18 cellular contexts compared by ENCODE assay signal in genomic region chr4:56861365-56861764, GRCh38. TPM values are rescaled to one million over a fixed set of nuclear protein-coding genes. Genes with fewer than 3 reads are reported as not detected.
DNase-seq lines count a peak whose midpoint lies in the region; ATAC-seq and TF ChIP-seq lines count a peak whose summit lies in the region.
"Had no signal": no experiment of that assay in that cellular context is flagged by ENCODE, and none has a peak within 500 bp of the region (broad histone marks: within the 10 kb centered on the region; RNA-seq: fewer than 3 reads in every experiment).

No MANE protein-coding gene starts in this region.

- H3K27me3 Mint-ChIP-seq in GM23338 (ENCODE audit: insufficient read depth, low read depth, poor library complexity), result no peaks in the 10 kb centered on the region
- H3K27me3 Mint-ChIP-seq: activated naive CD8-positive, alpha-beta T cell had no signal

- H3K9me2 ChIP-seq in GM23338 (ENCODE audit: insufficient read depth), result no peaks in the 10 kb centered on the region

- DNase-seq in EL, result peak; percentile 31
- DNase-seq in GM23338 (ENCODE audit: low spot score), result peak; percentile 68
- DNase-seq in RPMI8226, result peak; percentile 38
- DNase-seq in fibroblast of the aortic adventitia (ENCODE audit: low read depth), result peak; percentile 3
- DNase-seq in NCI-H82 treated with DMSO at 0.1 percent for 48 hours (lab: John Stamatoyannopoulos, UW; ENCODE audit: unreplicated experiment), result no peak
- DNase-seq in gastrocnemius medialis, result no peak
- DNase-seq: activated CD4-positive, alpha-beta T cell treated with anti-CD3 and anti-CD28 coated beads, Interleukin-2, amount 50 U/mL, for 1 hour; activated T-cell treated with anti-CD3 and anti-CD28 coated beads, Interleukin-2, amount 50 U/mL, for 4 hours; AML-193; KBM-7; midbrain; NCI-H1436; NCI-H2227 treated with DMSO at 0.1 percent for 48 hours; stimulated activated CD4-positive, alpha-beta T cell treated with anti-CD3 and anti-CD28 coated beads, Interleukin-4, amount 100 ng/mL, for 1 hour had no signal

- H3K27me3 ChIP-seq in GM23338 (ENCODE audit: insufficient read depth), result no peaks in the 10 kb centered on the region
- H3K27me3 ChIP-seq in gastrocnemius medialis, result no peaks in the 10 kb centered on the region

- H3K36me3 ChIP-seq in GM23338 (ENCODE audit: insufficient read depth) (no peaks in the 10 kb centered on the region), gastrocnemius medialis (no peaks in the 10 kb centered on the region)

- peak; percentile 95 for ATAC-seq in GM23338
- ATAC-seq in gastrocnemius medialis, result no peak
- no peak for ATAC-seq in HG02678 (IDR thresholded peaks at IDR 0.05; ENCODE audit: unreplicated experiment)
- ATAC-seq in HG03432 (IDR thresholded peaks at IDR 0.05; ENCODE audit: unreplicated experiment), result no peak
- ATAC-seq: activated T-cell treated with anti-CD3 and anti-CD28 coated beads, Interleukin-2, amount 50 U/mL, for 4 hours had no signal

- no peaks in the 10 kb centered on the region for H3K9me3 ChIP-seq in gastrocnemius medialis

- no peak overlapping the region for H3K27ac Mint-ChIP-seq in GM23338
- H3K27ac Mint-ChIP-seq: activated naive CD8-positive, alpha-beta T cell had no signal

- in situ Hi-C loops in gastrocnemius medialis (cut with MboI; ENCODE audit: low sequenced_read_pairs in 4 of 4), result no loop called here

- no peaks in the 10 kb centered on the region for H3F3A ChIP-seq in GM23338 (replicated peaks; ENCODE audit: low read depth)

- peaks cover 2% of the 10 kb centered on the region; the same call in 1 of the 3 replicates for H3K9me3 Mint-ChIP-seq in GM23338
- H3K9me3 Mint-ChIP-seq: activated T-cell treated with anti-CD3 and anti-CD28 coated beads, Interleukin-2, amount 50 U/mL, for 4 hours had no signal

- intact Hi-C loops in gastrocnemius medialis (cut with DNase I; ENCODE audit: low total_unique reads), result no loop called here

- no peaks in the 10 kb centered on the region for H3K79me2 ChIP-seq in GM23338 (replicated peaks; ENCODE audit: insufficient read depth)

- no peak overlapping the region for H3K4me2 ChIP-seq in GM23338

- H3K36me3 Mint-ChIP-seq in GM23338 (ENCODE audit: low read depth), result no peaks in the 10 kb centered on the region
- H3K36me3 Mint-ChIP-seq: activated naive CD8-positive, alpha-beta T cell had no signal

- no peaks in the 10 kb centered on the region for H4K20me1 ChIP-seq in GM23338 (replicated peaks; ENCODE audit: insufficient read depth)

- H3K4me3 Mint-ChIP-seq in GM23338, result no peak overlapping the region
- H3K4me3 Mint-ChIP-seq: activated naive CD8-positive, alpha-beta T cell; activated T-cell treated with anti-CD3 and anti-CD28 coated beads, Interleukin-2, amount 50 U/mL, for 4 hours had no signal

- TF ChIP-seq POLR2A in gastrocnemius medialis (IDR thresholded peaks at IDR 0.05), result no peak

- no peak overlapping the region for H3K4me3 ChIP-seq in GM23338
- H3K4me3 ChIP-seq in fibroblast of the aortic adventitia (ENCODE audit: low read depth, low read length), result no peak overlapping the region
- no peak overlapping the region for H3K4me3 ChIP-seq in gastrocnemius medialis
- H3K4me3 ChIP-seq: SK-N-MC had no signal

- TF ChIP-seq CTCF in GM23338 (conservative IDR thresholded peaks at IDR 0.05; ENCODE audit: low read depth in 2 of 2) (no peak), fibroblast of the aortic adventitia (IDR thresholded peaks at IDR 0.05; ENCODE audit: insufficient read depth, low read length) (no peak), gastrocnemius medialis (IDR thresholded peaks at IDR 0.05 in 4 of 5, conservative IDR thresholded peaks at IDR 0.05 in 1 of 5) (no peak)

- H3K4me1 ChIP-seq in GM23338 (ENCODE audit: insufficient read depth) (peaks cover 4% of the 10 kb centered on the region; the same call in 1 of the 2 replicates), gastrocnemius medialis (no peaks in the 10 kb centered on the region)

- H2AFZ ChIP-seq in GM23338, result no peak overlapping the region

- H3K27ac ChIP-seq in GM23338 (ENCODE audit: low read depth) (no peak overlapping the region; the same call in 1 of the 2 replicates), gastrocnemius medialis (no peak overlapping the region)
- H3K27ac ChIP-seq: SK-N-MC had no signal

- H3K4me1 Mint-ChIP-seq in GM23338, result peaks cover 2% of the 10 kb centered on the region; the same call in 2 of the 3 replicates

TF ChIP-seq in GM23338, 12 proteins besides CTCF, POLR2A, EP300 and RAD21:
- TF ChIP-seq STAT1 (IDR thresholded peaks at IDR 0.05; ENCODE audit: unreplicated experiment) (no peak), ETS1 (IDR thresholded peaks at IDR 0.05) (no peak), EZH2phosphoT487 (IDR thresholded peaks at IDR 0.05; ENCODE audit: unreplicated experiment) (no peak), REST (IDR thresholded peaks at IDR 0.05; ENCODE audit: unreplicated experiment) (no peak)
TF ChIP-seq in GM23338: peak in this region for 0.

RNA-seq across cellular contexts. Expression of gene SPINK2, which starts 39.9 kb away (rescaled TPM):
- 0.73 TPM in 1 of 2 replicates, not detected in the other for total RNA-seq in GM23338 (2014; rRNA removed; shearing (Covaris generic))
- 4.3 and 6.4 TPM in 2 replicates for polyA plus RNA-seq in GM23338 (2016; fragmentation: Nextera tagmentation; extraction: Ambion mirVana)
- total RNA-seq in fibroblast of the aortic adventitia (ENCODE audit: low replicate concordance) (not detected in 2 replicates), gastrocnemius medialis (1 to 10 TPM in 2 of 4 donors, not detected in 2; 3.4 to 4.5 TPM)

RNA-seq across cellular contexts. Expression of gene REST, which starts 46.3 kb away (rescaled TPM):
- 55.1 and 61.5 TPM in 2 replicates for total RNA-seq in GM23338 (2014; rRNA removed; shearing (Covaris generic))
- polyA plus RNA-seq in GM23338 (2016; fragmentation: Nextera tagmentation; extraction: Ambion mirVana), result 34.2 and 44.7 TPM in 2 replicates
- total RNA-seq in fibroblast of the aortic adventitia (ENCODE audit: low replicate concordance) (42.1 and 50.6 TPM in 2 replicates), gastrocnemius medialis (10 to 100 TPM; 17.9 to 22.6 (median 20.0) TPM)

Comparison
In these comparisons a context has a peak if more than half of its experiments do, and no peak if none do; other contexts are left out.
1. DNase-seq: peak in EL (single experiment), GM23338 (single experiment), RPMI8226 (single experiment) and fibroblast of the aortic adventitia (single experiment); none in NCI-H82 treated with DMSO at 0.1 percent for 48 hours (single experiment) and gastrocnemius medialis (0 of 2).